In the genomic region with DNA sequence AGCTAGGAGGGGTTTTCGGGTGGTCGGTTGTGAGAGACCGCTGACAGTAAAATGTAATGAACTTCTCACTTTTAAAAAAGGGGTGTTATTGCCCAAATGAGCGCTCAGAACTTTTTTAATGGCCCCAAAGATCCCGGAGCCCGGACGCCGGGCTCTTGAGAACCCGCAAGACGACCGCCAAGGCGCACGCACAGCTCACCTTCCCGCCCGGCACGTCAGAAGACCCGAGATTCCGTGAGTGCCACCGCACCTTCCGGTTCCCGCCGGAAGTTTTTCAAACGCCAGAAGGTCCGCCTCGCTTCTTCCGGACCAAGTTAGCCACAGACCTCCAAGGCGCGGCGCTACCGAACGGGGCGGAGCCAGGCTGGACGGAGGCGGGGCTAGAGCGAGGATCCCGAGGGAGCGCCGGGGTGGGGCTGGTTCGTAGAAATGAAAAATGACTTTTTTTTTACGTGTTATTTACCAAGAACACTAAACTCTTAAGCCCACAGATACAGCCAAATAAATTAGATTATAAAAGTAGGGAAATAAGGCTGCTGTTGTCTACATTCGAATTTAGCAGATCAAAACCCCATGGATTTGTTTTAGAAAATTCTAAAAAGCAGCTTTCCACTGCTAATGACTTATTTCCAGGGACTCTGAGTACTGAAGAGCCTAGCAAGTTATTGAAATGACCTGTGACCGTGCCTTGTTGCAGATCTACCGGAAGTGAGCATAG, we compare ENCODE assay signal across 1 cellular context.
A peak's percentile ranks its signal among the peaks of the same experiment; 100 is the strongest.
TF ChIP-seq lines count a peak whose summit lies in the region.

A gene with protein sequence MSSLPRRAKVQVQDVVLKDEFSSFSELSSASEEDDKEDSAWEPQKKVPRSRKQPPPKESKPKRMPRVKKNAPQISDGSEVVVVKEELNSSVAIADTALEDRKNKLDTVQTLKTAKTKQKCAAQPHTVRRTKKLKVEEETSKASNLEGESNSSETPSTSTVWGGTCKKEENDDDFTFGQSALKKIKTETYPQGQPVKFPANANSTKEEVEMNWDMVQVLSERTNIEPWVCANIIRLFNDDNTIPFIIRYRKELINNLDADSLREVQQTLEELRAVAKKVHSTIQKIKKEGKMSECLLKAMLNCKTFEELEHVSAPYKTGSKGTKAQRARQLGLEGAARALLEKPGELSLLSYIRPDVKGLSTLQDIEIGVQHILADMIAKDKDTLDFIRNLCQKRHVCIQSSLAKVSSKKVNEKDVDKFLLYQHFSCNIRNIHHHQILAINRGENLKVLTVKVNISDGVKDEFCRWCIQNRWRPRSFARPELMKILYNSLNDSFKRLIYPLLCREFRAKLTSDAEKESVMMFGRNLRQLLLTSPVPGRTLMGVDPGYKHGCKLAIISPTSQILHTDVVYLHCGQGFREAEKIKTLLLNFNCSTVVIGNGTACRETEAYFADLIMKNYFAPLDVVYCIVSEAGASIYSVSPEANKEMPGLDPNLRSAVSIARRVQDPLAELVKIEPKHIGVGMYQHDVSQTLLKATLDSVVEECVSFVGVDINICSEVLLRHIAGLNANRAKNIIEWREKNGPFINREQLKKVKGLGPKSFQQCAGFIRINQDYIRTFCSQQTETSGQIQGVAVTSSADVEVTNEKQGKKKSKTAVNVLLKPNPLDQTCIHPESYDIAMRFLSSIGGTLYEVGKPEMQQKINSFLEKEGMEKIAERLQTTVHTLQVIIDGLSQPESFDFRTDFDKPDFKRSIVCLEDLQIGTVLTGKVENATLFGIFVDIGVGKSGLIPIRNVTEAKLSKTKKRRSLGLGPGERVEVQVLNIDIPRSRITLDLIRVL (minus strand): TSS at position 248 of the 718 bp plus-strand sequence. CDS start 5,826 bp downstream, outside the sequence.

TF ChIP-seq in HEK293, 187 proteins besides CTCF, POLR2A, EP300 and RAD21 (continued from another document and continues in another):
- TF ChIP-seq, protein P1, sequence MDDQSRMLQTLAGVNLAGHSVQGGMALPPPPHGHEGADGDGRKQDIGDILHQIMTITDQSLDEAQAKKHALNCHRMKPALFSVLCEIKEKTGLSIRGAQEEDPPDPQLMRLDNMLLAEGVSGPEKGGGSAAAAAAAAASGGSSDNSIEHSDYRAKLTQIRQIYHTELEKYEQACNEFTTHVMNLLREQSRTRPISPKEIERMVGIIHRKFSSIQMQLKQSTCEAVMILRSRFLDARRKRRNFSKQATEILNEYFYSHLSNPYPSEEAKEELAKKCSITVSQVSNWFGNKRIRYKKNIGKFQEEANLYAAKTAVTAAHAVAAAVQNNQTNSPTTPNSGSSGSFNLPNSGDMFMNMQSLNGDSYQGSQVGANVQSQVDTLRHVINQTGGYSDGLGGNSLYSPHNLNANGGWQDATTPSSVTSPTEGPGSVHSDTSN (CRISPR knock-in tag; IDR thresholded peaks at IDR 0.05): no peak
- TF ChIP-seq KLF1 (tag by site-specific recombination; IDR thresholded peaks at IDR 0.05) (no peak), ZNF239 (tag by site-specific recombination; IDR thresholded peaks at IDR 0.05) (no peak), ZSCAN30 (tag by site-specific recombination; IDR thresholded peaks at IDR 0.05) (no peak), GLI4 (tag by site-specific recombination; IDR thresholded peaks at IDR 0.05) (no peak), ZNF366 (tag by site-specific recombination; conservative IDR thresholded peaks at IDR 0.05) (no peak), ZBTB21 (tag by site-specific recombination; IDR thresholded peaks at IDR 0.05) (no peak), ZBTB7A (tag by site-specific recombination; IDR thresholded peaks at IDR 0.05; ENCODE audit: low read depth) (no peak), ZNF48 (tag by site-specific recombination; IDR thresholded peaks at IDR 0.05) (no peak), ZNF76 (tag by site-specific recombination; IDR thresholded peaks at IDR 0.05; ENCODE audit: borderline replicate concordance, low read depth) (no peak), ZNF530 (tag by site-specific recombination; IDR thresholded peaks at IDR 0.05; ENCODE audit: low read depth) (no peak), ZNF211 (tag by site-specific recombination; IDR thresholded peaks at IDR 0.05; ENCODE audit: low read depth) (no peak), ZNF501 (tag by site-specific recombination; IDR thresholded peaks at IDR 0.05) (no peak), ZFHX2 (tag by site-specific recombination; conservative IDR thresholded peaks at IDR 0.05) (no peak), ZSCAN23 (tag by site-specific recombination; IDR thresholded peaks at IDR 0.05) (no peak), ZBTB48 (tag by site-specific recombination; IDR thresholded peaks at IDR 0.05) (no peak), BCL11A (tag by site-specific recombination; IDR thresholded peaks at IDR 0.05; ENCODE audit: low read depth) (no peak), FEZF1 (tag by site-specific recombination; IDR thresholded peaks at IDR 0.05) (no peak), HOXD13 (CRISPR knock-in tag; IDR thresholded peaks at IDR 0.05; ENCODE audit: borderline replicate concordance) (no peak), ZNF37A (tag by site-specific recombination; IDR thresholded peaks at IDR 0.05) (no peak), GLI2 (tag by site-specific recombination; IDR thresholded peaks at IDR 0.05; ENCODE audit: borderline replicate concordance, low read depth) (no peak), ZNF184 (tag by site-specific recombination; IDR thresholded peaks at IDR 0.05) (no peak), ZNF830 (tag by site-specific recombination; IDR thresholded peaks at IDR 0.05; ENCODE audit: low read depth) (no peak), HOXA7 (CRISPR knock-in tag; IDR thresholded peaks at IDR 0.05; ENCODE audit: borderline replicate concordance) (no peak), ZNF521 (tag by site-specific recombination; IDR thresholded peaks at IDR 0.05) (no peak), ZNF223 (tag by site-specific recombination; IDR thresholded peaks at IDR 0.05) (no peak), ZNF138 (tag by site-specific recombination; IDR thresholded peaks at IDR 0.05; ENCODE audit: borderline replicate concordance) (no peak), SP7 (tag by site-specific recombination; IDR thresholded peaks at IDR 0.05) (no peak), ZNF624 (tag by site-specific recombination; IDR thresholded peaks at IDR 0.05) (no peak)
- TF ChIP-seq, protein P2, sequence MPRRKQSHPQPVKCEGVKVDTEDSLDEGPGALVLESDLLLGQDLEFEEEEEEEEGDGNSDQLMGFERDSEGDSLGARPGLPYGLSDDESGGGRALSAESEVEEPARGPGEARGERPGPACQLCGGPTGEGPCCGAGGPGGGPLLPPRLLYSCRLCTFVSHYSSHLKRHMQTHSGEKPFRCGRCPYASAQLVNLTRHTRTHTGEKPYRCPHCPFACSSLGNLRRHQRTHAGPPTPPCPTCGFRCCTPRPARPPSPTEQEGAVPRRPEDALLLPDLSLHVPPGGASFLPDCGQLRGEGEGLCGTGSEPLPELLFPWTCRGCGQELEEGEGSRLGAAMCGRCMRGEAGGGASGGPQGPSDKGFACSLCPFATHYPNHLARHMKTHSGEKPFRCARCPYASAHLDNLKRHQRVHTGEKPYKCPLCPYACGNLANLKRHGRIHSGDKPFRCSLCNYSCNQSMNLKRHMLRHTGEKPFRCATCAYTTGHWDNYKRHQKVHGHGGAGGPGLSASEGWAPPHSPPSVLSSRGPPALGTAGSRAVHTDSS (tag by site-specific recombination; IDR thresholded peaks at IDR 0.05): no peak
- TF ChIP-seq, protein P3, sequence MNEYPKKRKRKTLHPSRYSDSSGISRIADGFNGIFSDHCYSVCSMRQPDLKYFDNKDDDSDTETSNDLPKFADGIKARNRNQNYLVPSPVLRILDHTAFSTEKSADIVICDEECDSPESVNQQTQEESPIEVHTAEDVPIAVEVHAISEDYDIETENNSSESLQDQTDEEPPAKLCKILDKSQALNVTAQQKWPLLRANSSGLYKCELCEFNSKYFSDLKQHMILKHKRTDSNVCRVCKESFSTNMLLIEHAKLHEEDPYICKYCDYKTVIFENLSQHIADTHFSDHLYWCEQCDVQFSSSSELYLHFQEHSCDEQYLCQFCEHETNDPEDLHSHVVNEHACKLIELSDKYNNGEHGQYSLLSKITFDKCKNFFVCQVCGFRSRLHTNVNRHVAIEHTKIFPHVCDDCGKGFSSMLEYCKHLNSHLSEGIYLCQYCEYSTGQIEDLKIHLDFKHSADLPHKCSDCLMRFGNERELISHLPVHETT (tag by site-specific recombination; IDR thresholded peaks at IDR 0.05): no peak
- TF ChIP-seq, protein P4, sequence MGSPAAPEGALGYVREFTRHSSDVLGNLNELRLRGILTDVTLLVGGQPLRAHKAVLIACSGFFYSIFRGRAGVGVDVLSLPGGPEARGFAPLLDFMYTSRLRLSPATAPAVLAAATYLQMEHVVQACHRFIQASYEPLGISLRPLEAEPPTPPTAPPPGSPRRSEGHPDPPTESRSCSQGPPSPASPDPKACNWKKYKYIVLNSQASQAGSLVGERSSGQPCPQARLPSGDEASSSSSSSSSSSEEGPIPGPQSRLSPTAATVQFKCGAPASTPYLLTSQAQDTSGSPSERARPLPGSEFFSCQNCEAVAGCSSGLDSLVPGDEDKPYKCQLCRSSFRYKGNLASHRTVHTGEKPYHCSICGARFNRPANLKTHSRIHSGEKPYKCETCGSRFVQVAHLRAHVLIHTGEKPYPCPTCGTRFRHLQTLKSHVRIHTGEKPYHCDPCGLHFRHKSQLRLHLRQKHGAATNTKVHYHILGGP (tag by site-specific recombination; IDR thresholded peaks at IDR 0.05): no peak
- TF ChIP-seq, protein P5, sequence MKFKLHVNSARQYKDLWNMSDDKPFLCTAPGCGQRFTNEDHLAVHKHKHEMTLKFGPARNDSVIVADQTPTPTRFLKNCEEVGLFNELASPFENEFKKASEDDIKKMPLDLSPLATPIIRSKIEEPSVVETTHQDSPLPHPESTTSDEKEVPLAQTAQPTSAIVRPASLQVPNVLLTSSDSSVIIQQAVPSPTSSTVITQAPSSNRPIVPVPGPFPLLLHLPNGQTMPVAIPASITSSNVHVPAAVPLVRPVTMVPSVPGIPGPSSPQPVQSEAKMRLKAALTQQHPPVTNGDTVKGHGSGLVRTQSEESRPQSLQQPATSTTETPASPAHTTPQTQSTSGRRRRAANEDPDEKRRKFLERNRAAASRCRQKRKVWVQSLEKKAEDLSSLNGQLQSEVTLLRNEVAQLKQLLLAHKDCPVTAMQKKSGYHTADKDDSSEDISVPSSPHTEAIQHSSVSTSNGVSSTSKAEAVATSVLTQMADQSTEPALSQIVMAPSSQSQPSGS (tag by site-specific recombination; IDR thresholded peaks at IDR 0.05; ENCODE audit: low read depth): no peak
- TF ChIP-seq, protein P6, sequence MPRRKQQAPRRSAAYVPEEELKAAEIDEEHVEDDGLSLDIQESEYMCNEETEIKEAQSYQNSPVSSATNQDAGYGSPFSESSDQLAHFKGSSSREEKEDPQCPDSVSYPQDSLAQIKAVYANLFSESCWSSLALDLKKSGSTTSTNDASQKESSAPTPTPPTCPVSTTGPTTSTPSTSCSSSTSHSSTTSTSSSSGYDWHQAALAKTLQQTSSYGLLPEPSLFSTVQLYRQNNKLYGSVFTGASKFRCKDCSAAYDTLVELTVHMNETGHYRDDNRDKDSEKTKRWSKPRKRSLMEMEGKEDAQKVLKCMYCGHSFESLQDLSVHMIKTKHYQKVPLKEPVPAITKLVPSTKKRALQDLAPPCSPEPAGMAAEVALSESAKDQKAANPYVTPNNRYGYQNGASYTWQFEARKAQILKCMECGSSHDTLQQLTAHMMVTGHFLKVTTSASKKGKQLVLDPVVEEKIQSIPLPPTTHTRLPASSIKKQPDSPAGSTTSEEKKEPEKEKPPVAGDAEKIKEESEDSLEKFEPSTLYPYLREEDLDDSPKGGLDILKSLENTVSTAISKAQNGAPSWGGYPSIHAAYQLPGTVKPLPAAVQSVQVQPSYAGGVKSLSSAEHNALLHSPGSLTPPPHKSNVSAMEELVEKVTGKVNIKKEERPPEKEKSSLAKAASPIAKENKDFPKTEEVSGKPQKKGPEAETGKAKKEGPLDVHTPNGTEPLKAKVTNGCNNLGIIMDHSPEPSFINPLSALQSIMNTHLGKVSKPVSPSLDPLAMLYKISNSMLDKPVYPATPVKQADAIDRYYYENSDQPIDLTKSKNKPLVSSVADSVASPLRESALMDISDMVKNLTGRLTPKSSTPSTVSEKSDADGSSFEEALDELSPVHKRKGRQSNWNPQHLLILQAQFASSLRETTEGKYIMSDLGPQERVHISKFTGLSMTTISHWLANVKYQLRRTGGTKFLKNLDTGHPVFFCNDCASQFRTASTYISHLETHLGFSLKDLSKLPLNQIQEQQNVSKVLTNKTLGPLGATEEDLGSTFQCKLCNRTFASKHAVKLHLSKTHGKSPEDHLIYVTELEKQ (tag by site-specific recombination; IDR thresholded peaks at IDR 0.05; ENCODE audit: borderline replicate concordance): no peak
- TF ChIP-seq, protein P7, sequence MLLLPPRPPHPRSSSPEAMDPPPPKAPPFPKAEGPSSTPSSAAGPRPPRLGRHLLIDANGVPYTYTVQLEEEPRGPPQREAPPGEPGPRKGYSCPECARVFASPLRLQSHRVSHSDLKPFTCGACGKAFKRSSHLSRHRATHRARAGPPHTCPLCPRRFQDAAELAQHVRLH (tag by site-specific recombination; IDR thresholded peaks at IDR 0.05): no peak
- TF ChIP-seq, protein P8, sequence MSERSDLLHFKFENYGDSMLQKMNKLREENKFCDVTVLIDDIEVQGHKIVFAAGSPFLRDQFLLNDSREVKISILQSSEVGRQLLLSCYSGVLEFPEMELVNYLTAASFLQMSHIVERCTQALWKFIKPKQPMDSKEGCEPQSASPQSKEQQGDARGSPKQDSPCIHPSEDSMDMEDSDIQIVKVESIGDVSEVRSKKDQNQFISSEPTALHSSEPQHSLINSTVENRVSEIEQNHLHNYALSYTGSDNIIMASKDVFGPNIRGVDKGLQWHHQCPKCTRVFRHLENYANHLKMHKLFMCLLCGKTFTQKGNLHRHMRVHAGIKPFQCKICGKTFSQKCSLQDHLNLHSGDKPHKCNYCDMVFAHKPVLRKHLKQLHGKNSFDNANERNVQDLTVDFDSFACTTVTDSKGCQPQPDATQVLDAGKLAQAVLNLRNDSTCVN (tag by site-specific recombination; optimal IDR thresholded peaks at IDR 0.05): peak; percentile 39
- TF ChIP-seq, protein P9, sequence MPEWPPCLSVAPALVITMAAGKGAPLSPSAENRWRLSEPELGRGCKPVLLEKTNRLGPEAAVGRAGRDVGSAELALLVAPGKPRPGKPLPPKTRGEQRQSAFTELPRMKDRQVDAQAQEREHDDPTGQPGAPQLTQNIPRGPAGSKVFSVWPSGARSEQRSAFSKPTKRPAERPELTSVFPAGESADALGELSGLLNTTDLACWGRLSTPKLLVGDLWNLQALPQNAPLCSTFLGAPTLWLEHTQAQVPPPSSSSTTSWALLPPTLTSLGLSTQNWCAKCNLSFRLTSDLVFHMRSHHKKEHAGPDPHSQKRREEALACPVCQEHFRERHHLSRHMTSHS (tag by site-specific recombination; IDR thresholded peaks at IDR 0.05): no peak
- TF ChIP-seq, protein P10, sequence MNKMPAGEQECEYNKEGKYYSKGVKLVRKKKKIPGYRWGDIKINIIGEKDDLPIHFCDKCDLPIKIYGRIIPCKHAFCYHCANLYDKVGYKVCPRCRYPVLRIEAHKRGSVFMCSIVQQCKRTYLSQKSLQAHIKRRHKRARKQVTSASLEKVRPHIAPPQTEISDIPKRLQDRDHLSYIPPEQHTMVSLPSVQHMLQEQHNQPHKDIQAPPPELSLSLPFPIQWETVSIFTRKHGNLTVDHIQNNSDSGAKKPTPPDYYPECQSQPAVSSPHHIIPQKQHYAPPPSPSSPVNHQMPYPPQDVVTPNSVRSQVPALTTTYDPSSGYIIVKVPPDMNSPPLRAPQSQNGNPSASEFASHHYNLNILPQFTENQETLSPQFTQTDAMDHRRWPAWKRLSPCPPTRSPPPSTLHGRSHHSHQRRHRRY (tag by site-specific recombination; IDR thresholded peaks at IDR 0.05): no peak
